In the genomic region with DNA sequence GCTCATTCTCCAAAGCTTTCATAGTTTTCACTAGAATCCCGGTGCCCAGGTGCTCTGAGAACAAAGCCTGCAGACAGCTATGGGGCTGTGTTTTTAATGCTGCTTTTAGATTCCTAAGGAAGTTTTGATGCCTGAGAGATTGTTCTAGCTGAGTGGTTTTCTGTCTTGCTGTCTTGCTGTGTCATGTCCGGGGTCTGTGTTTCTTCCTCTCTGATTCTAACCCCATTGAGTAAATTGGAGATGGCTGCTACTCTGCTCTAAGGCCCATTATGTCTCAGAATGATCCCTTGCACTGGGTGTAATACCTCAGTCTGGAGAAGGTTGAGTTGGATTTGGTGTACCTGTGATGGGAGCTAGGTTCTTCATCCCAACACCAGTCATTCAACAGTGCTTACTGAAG, we compare ENCODE assay signal across 14 cellular contexts.
DNase-seq lines count a peak whose midpoint lies in the region; ATAC-seq, FAIRE-seq and TF ChIP-seq lines count a peak whose summit lies in the region.
"Had no signal": no experiment of that assay in that cellular context is flagged by ENCODE, and none has a peak within 500 bp of the region (broad histone marks: within the 10 kb centered on the region; RNA-seq: fewer than 3 reads in every experiment).

No MANE protein-coding gene starts in this region.

- TF ChIP-seq CTCF in breast epithelium (IDR thresholded peaks at IDR 0.05) (no peak), MCF 10A (IDR thresholded peaks at IDR 0.05; ENCODE audit: unreplicated experiment) (no peak), activated B cell treated with CpG ODN at 0.5 μM for 24 hours (IDR thresholded peaks at IDR 0.05) (no peak), HepG2 (CRISPR knock-in tag; IDR thresholded peaks at IDR 0.05) (no peak), type B pancreatic cell (conservative IDR thresholded peaks at IDR 0.05) (no peak)

- H3K9me3 Mint-ChIP-seq in MCF 10A (ENCODE audit: unreplicated experiment) (no peaks in the 10 kb centered on the region), activated B cell treated with CpG ODN at 0.5 μM for 24 hours (no peaks in the 10 kb centered on the region), type B pancreatic cell (peaks cover 6% of the 10 kb centered on the region)
- H3K9me3 Mint-ChIP-seq: activated naive CD8-positive, alpha-beta T cell treated with anti-CD3 and anti-CD28 coated beads, Interleukin-2, amount 10 ng/mL, durations not matched to agents 7 days and 5 days; natural killer cell had no signal

- POLR2A ChIA-PET in MCF 10A (lab: Yijun Ruan, JAX) (no interaction called here), activated B cell treated with CpG ODN at 0.5 μM for 24 hours (lab: Charles Lee) (no interaction called here), HepG2 (lab: Yijun Ruan, JAX) (no interaction called here)

- peaks cover 5% of the 10 kb centered on the region for H3K36me3 Mint-ChIP-seq in MCF 10A (ENCODE audit: insufficient read depth, unreplicated experiment)
- H3K36me3 Mint-ChIP-seq in activated B cell treated with CpG ODN at 0.5 μM for 24 hours (ENCODE audit: low read depth): peaks cover 26% of the 10 kb centered on the region
- peaks cover 10% of the 10 kb centered on the region for H3K36me3 Mint-ChIP-seq in type B pancreatic cell
- H3K36me3 Mint-ChIP-seq: natural killer cell had no signal

- H3K27ac ChIP-seq in breast epithelium (peak overlapping the region; percentile 50 to 65), HepG2 (ENCODE audit: extremely low read length, insufficient read depth, low read length) (no peak overlapping the region)
- H3K27ac ChIP-seq: SJSA1 had no signal

- H3K4me1 Mint-ChIP-seq in MCF 10A (ENCODE audit: insufficient read depth, unreplicated experiment): peaks cover 9% of the 10 kb centered on the region
- H3K4me1 Mint-ChIP-seq in activated B cell treated with CpG ODN at 0.5 μM for 24 hours: peaks cover 68% of the 10 kb centered on the region
- H3K4me1 Mint-ChIP-seq in type B pancreatic cell (ENCODE audit: unreplicated experiment): peaks cover 50% of the 10 kb centered on the region

- intact Hi-C loops in breast epithelium (cut with DNase I; ENCODE audit: low total_unique reads) (no loop called here), MCF 10A (cut with micrococcal nuclease) (no loop called here), activated B cell treated with CpG ODN at 0.5 μM for 24 hours (cut with micrococcal nuclease) (loop anchor here (1.0 to 2.0 kb wide), 2 partner anchors 8 to 16 kb away; no protein-coding TSS in a partner anchor), HepG2 (cut with micrococcal nuclease; ENCODE audit: unreplicated experiment) (no loop called here)

- 96% methylated on average over 2 of the region's 2 CpGs for WGBS in HepG2 (ENCODE audit: low lambda C conversion rate)

- peaks cover 0 to 4% of the 10 kb centered on the region in 2 donors for H3K4me1 ChIP-seq in breast epithelium
- H3K4me1 ChIP-seq in HepG2 (ENCODE audit: insufficient read depth, low read length): peaks cover 20% of the 10 kb centered on the region
- H3K4me1 ChIP-seq: SJSA1 had no signal

- in situ Hi-C loops in HepG2 (cut with HindIII; ENCODE audit: extremely low pct_ligation_motif_present, low pct_unique_long_range_greater_than_20kb): no loop called here

- no peak overlapping the region for H2AFZ ChIP-seq in HepG2 (ENCODE audit: low read length)

- H3K36me3 ChIP-seq in breast epithelium (no peaks in the 10 kb centered on the region), HepG2 (replicated peaks in 1 of 2; ENCODE audit: control insufficient read depth in 1 of 2, insufficient read depth in 2 of 2, low read length in 2 of 2) (peaks cover 6 to 13% of the 10 kb centered on the region in 2 experiments)
- H3K36me3 ChIP-seq: SJSA1 had no signal

- BruUV-seq in MCF 10A (replicated peaks; lab: Mats Ljungman, UMichigan): no TSS peak
- BruUV-seq in HepG2 (replicated peaks; lab: Mats Ljungman, UMichigan): no TSS peak

- H3K27me3 Mint-ChIP-seq in MCF 10A (ENCODE audit: insufficient read depth, unreplicated experiment) (no peaks in the 10 kb centered on the region), activated B cell treated with CpG ODN at 0.5 μM for 24 hours (no peaks in the 10 kb centered on the region), type B pancreatic cell (no peaks in the 10 kb centered on the region)
- H3K27me3 Mint-ChIP-seq: activated naive CD8-positive, alpha-beta T cell treated with anti-CD3 and anti-CD28 coated beads, Interleukin-2, amount 10 ng/mL, durations not matched to agents 7 days and 5 days had no signal

- TF ChIP-seq EP300 in HepG2 (IDR thresholded peaks at IDR 0.05; ENCODE audit: low read depth in 2 of 2, low read length in 2 of 2) (no peak), HepG2 (CRISPR knock-in tag; IDR thresholded peaks at IDR 0.05; ENCODE audit: borderline replicate concordance) (no peak)

- H3K4me3 ChIP-seq in breast epithelium: no peak overlapping the region
- no peak overlapping the region for H3K4me3 ChIP-seq in HepG2 (replicated peaks in 1 of 3; ENCODE audit: insufficient read depth in 1 of 3, low read depth in 2 of 3, low read length in 3 of 3)
- H3K4me3 ChIP-seq: SJSA1 had no signal

- no peak overlapping the region for H3K9ac ChIP-seq in HepG2 (ENCODE audit: insufficient read depth, low read depth, low read length)

- H3K27ac Mint-ChIP-seq in MCF 10A (ENCODE audit: low read depth, unreplicated experiment) (no peak overlapping the region), activated B cell treated with CpG ODN at 0.5 μM for 24 hours (peak overlapping the region; percentile 43), type B pancreatic cell (peak overlapping the region; percentile 26)
- H3K27ac Mint-ChIP-seq: activated naive CD8-positive, alpha-beta T cell treated with anti-CD3 and anti-CD28 coated beads, Interleukin-2, amount 10 ng/mL, durations not matched to agents 7 days and 5 days had no signal

- no peak for TF ChIP-seq RAD21 in HepG2 (CRISPR knock-in tag; IDR thresholded peaks at IDR 0.05)

- DNase-seq in breast epithelium (ENCODE audit: low spot score in 2 of 2) (no peak), MCF 10A (ENCODE audit: unreplicated experiment) (no peak), activated B cell treated with CpG ODN at 0.5 μM for 24 hours (no peak), HepG2 (ENCODE audit: low spot score) (no peak), type B pancreatic cell (ENCODE audit: extremely low spot score, unreplicated experiment) (no peak), NCI-H526 (lab: John Stamatoyannopoulos, UW) (no peak), hepatic stellate cell (ENCODE audit: low spot score) (no peak), GM19238 (ENCODE audit: insufficient read length, low spot score) (no peak)
- DNase-seq: activated CD4-positive, alpha-beta T cell treated with anti-CD3 and anti-CD28 coated beads for 4 hours; activated naive CD8-positive, alpha-beta T cell treated with anti-CD3 and anti-CD28 coated beads, Interleukin-2, amount 10 ng/mL, durations not matched to agents 7 days and 5 days; natural killer cell; NCI-H524; stimulated activated CD4-positive, alpha-beta T cell treated with anti-CD3 and anti-CD28 coated beads, Interleukin-15, amount 100 ng/mL, for 24 hours had no signal

- H3K9me3 ChIP-seq in breast epithelium: no peaks in the 10 kb centered on the region
- H3K9me3 ChIP-seq in HepG2 (ENCODE audit: low read length): no peaks in the 10 kb centered on the region
- H3K9me3 ChIP-seq: SJSA1 had no signal

- no peak for FAIRE-seq in HepG2 (lab: Jason Lieb, UNC)

- no peak overlapping the region for H3K4me2 ChIP-seq in HepG2 (ENCODE audit: low read depth, low read length)

- TF ChIP-seq POLR2A in breast epithelium (IDR thresholded peaks at IDR 0.05) (no peak), HepG2 (IDR thresholded peaks at IDR 0.05; ENCODE audit: insufficient read depth in 1 of 2, low read depth in 2 of 2, low read length in 2 of 2) (no peak)

- peaks cover 70% of the 10 kb centered on the region for H3K79me2 ChIP-seq in HepG2 (ENCODE audit: insufficient read depth, low read length)

- peak; percentile 68 for ATAC-seq in activated B cell treated with CpG ODN at 0.5 μM for 24 hours (ENCODE audit: low read depth)
- peak; percentile 44; the same call in 2 of the 3 replicates for ATAC-seq in HepG2
- ATAC-seq: natural killer cell had no signal

- H3K27me3 ChIP-seq in breast epithelium (no peaks in the 10 kb centered on the region), HepG2 (ENCODE audit: control insufficient read depth in 1 of 2, insufficient read depth in 2 of 2, low read length in 2 of 2) (no peaks in the 10 kb centered on the region)
- H3K27me3 ChIP-seq: SJSA1 had no signal

- H3K4me3 Mint-ChIP-seq in MCF 10A (ENCODE audit: unreplicated experiment): no peak overlapping the region
- peak overlapping the region; percentile 28 for H3K4me3 Mint-ChIP-seq in activated B cell treated with CpG ODN at 0.5 μM for 24 hours
- H3K4me3 Mint-ChIP-seq in type B pancreatic cell: peak overlapping the region; percentile 17
- H3K4me3 Mint-ChIP-seq: activated naive CD8-positive, alpha-beta T cell treated with anti-CD3 and anti-CD28 coated beads, Interleukin-2, amount 10 ng/mL, durations not matched to agents 7 days and 5 days; natural killer cell had no signal

- CTCF ChIA-PET in MCF 10A (lab: Yijun Ruan, JAX): no interaction called here
- CTCF ChIA-PET in activated B cell treated with CpG ODN at 0.5 μM for 24 hours (lab: Charles Lee): interaction anchor here (0.8 kb wide), 1 partner anchor 20 kb away, joined by 3 read pairs; no protein-coding TSS in a partner anchor
- CTCF ChIA-PET in HepG2 (lab: Yijun Ruan, JAX; ENCODE audit: low intra/inter-chr PET ratio, low total read pairs): no interaction called here

- peaks cover 7% of the 10 kb centered on the region; the same call in 1 of the 2 replicates for H4K20me1 ChIP-seq in HepG2 (ENCODE audit: insufficient read depth, low read length)

TF ChIP-seq in HepG2, 621 proteins besides CTCF, POLR2A, EP300 and RAD21 (continues in another document):
- TF ChIP-seq HMG20A (CRISPR knock-in tag; IDR thresholded peaks at IDR 0.05; ENCODE audit: borderline replicate concordance) (no peak), ATF1 (CRISPR knock-in tag; IDR thresholded peaks at IDR 0.05) (no peak), YEATS2 (CRISPR knock-in tag; IDR thresholded peaks at IDR 0.05; ENCODE audit: borderline replicate concordance) (no peak), ZNF432 (CRISPR knock-in tag; IDR thresholded peaks at IDR 0.05; ENCODE audit: borderline replicate concordance) (no peak)
- TF ChIP-seq, protein P1, sequence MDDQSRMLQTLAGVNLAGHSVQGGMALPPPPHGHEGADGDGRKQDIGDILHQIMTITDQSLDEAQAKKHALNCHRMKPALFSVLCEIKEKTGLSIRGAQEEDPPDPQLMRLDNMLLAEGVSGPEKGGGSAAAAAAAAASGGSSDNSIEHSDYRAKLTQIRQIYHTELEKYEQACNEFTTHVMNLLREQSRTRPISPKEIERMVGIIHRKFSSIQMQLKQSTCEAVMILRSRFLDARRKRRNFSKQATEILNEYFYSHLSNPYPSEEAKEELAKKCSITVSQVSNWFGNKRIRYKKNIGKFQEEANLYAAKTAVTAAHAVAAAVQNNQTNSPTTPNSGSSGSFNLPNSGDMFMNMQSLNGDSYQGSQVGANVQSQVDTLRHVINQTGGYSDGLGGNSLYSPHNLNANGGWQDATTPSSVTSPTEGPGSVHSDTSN (CRISPR knock-in tag; IDR thresholded peaks at IDR 0.05; ENCODE audit: borderline replicate concordance): no peak
- TF ChIP-seq, protein P2, sequence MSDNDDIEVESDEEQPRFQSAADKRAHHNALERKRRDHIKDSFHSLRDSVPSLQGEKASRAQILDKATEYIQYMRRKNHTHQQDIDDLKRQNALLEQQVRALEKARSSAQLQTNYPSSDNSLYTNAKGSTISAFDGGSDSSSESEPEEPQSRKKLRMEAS (IDR thresholded peaks at IDR 0.05): no peak
